Comparison of ENCODE assay signal across 28 cellular contexts in the genomic region with DNA sequence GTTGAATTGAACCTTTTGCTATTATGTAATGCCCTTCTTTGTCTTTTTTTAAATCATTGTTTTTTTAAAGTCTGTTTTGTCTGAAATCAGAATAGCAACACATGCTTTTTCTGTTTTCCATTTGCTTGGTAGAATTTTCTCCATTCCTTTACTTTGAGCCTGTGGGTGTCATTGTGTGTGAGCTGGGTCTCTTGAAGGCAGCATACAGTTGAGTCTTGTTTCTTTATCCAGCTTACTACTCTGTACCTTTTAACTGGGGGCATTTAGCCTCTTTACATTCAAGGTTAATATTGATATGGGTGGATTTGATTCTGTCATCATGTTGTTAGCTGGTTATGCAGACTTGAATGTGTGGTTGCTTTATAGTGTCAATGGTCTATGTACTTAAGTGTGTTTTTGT.
"Had no signal": no experiment of that assay in that cellular context is flagged by ENCODE, and none has a peak within 500 bp of the region (broad histone marks: within the 10 kb centered on the region; RNA-seq: fewer than 3 reads in every experiment).

No MANE protein-coding gene starts in this region.

- H3K36me3 ChIP-seq: colonic mucosa, esophagus muscularis mucosa, esophagus squamous epithelium, gastrocnemius medialis, gastroesophageal sphincter, heart left ventricle, heart right ventricle had no signal

- DNase-seq: colonic mucosa; cortex of kidney; dermis blood vessel endothelial cell; dorsolateral prefrontal cortex; effector CD4-positive, alpha-beta T cell; effector CD8-positive, alpha-beta T cell; effector memory CD4-positive, alpha-beta T cell; effector memory CD8-positive, alpha-beta T cell; endodermal cell; erythroblast; esophagus squamous epithelium; foreskin fibroblast; foreskin keratinocyte; foreskin melanocyte; gastrocnemius medialis; glutamatergic neuron; head of caudate nucleus; heart left ventricle; heart right ventricle had no signal

- H3K4me1 ChIP-seq: colonic mucosa, esophagus muscularis mucosa, esophagus squamous epithelium, foreskin keratinocyte, gastrocnemius medialis, gastroesophageal sphincter, heart left ventricle, heart right ventricle had no signal

- H3K4me3 ChIP-seq: colonic mucosa, coronary artery, dorsolateral prefrontal cortex, esophagus muscularis mucosa, esophagus squamous epithelium, gastrocnemius medialis, gastroesophageal sphincter, heart left ventricle, heart right ventricle had no signal

- FAIRE-seq: colon, endometrium, endothelial cell of umbilical vein, frontal cortex had no signal

- H3K9me3 ChIP-seq: colonic mucosa, gastrocnemius medialis had no signal

- H3K27ac ChIP-seq: colonic mucosa, coronary artery, dorsolateral prefrontal cortex, epithelial cell of prostate, esophagus muscularis mucosa, esophagus squamous epithelium, foreskin keratinocyte, gastrocnemius medialis, gastroesophageal sphincter, heart left ventricle, heart right ventricle had no signal

- ATAC-seq: effector memory CD8-positive, alpha-beta T cell; esophagus mucosa; foreskin keratinocyte; gastrocnemius medialis; gastroesophageal sphincter; heart left ventricle; heart right ventricle had no signal
